Comparison of ENCODE assay signal across 12 cellular contexts in the genomic region with DNA sequence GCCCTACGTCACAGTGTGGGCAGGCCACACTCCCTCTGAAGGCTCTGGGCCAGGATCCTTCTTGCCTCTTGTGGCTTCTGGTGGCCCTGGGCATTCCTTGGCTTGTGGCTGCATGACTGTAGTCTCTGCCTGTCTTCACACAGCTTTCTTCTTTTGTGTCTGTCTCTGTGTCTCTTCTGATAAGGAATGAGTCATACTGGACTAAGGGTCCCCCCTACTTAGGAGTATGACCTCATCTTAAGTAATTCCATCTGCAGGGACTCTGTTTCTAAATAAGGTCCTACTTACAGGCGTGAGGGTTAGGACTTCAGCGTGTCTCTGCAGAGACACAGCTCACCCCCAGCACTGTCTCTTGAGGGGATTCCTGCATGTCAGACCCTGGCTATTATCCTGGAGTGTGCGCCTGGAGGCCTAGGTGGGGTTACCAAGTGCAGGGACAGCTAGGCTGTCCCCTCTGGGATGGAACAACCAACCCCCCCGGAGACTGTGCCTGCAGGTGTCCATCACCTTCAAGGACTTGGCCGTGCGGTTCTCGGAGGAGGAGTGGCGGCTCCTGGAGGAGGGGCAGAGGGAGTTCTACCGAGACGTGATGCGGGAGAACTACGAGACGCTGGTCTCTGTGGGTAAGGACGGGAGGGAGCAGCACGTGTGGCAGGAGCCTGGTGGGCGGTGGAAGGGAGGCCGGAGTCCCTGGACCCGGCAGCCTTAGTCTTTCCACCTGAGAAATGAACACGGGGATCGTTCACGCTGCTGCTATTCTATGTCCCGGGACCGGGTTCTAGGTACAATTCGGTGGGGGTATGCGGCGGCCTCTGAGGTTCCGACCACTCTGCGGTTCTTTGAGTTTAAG. TPM values are rescaled to one million over a fixed set of nuclear protein-coding genes. Genes with fewer than 3 reads are reported as not detected.
DNase-seq lines count a peak whose midpoint lies in the region; ATAC-seq, FAIRE-seq and TF ChIP-seq lines count a peak whose summit lies in the region.
"Had no signal": no experiment of that assay in that cellular context is flagged by ENCODE, and none has a peak within 500 bp of the region (broad histone marks: within the 10 kb centered on the region; RNA-seq: fewer than 3 reads in every experiment).

No MANE protein-coding gene starts in this region.

- FAIRE-seq in keratinocyte (lab: Jason Lieb, UNC): no peak

- H3K27me3 ChIP-seq in keratinocyte (ENCODE audit: control insufficient read depth, extremely low read depth, insufficient read depth, low read length): no peaks in the 10 kb centered on the region
- H3K27me3 ChIP-seq: gastrocnemius medialis had no signal

- peaks cover 34% of the 10 kb centered on the region for H3K4me1 ChIP-seq in keratinocyte (ENCODE audit: control insufficient read depth, extremely low read depth, insufficient read depth, low read length)

- peaks cover 17% of the 10 kb centered on the region for H3K79me2 ChIP-seq in keratinocyte (ENCODE audit: control insufficient read depth, insufficient read depth, low read length)

- DNase-seq in AG10803 (ENCODE audit: low read depth) (peak; percentile 45), HFFc6 (peak; percentile 12), astrocyte of the hippocampus (ENCODE audit: low read depth, low spot score) (peak; percentile 80), keratinocyte (ENCODE audit: low read depth, low spot score) (peak; percentile 50), GM13977 (ENCODE audit: low spot score) (no peak), DMS79 (lab: John Stamatoyannopoulos, UW) (no peak)
- no peak for DNase-seq in activated CD4-positive, alpha-beta T cell treated with anti-CD3 and anti-CD28 coated beads, Interleukin-2, amount 10 ng/mL, durations not matched to agents 7 days and 5 days
- DNase-seq: activated CD4-positive, alpha-beta memory T cell treated with anti-CD3 and anti-CD28 coated beads, Interleukin-2, amount 10 ng/mL, durations not matched to agents 7 days and 5 days; aorta; gastrocnemius medialis; NCI-H345 had no signal

- CTCF ChIA-PET in activated CD4-positive, alpha-beta T cell treated with anti-CD3 and anti-CD28 coated beads, Interleukin-2, amount 10 ng/mL, durations not matched to agents 7 days and 5 days (lab: Charles Lee): interaction anchor here (1.1 kb wide), 1 partner anchor 18 kb away, joined by 3 read pairs; no protein-coding TSS in a partner anchor

- H2AFZ ChIP-seq in keratinocyte (ENCODE audit: control insufficient read depth, low read length): no peak overlapping the region

- peaks cover 30% of the 10 kb centered on the region for H3K4me1 Mint-ChIP-seq in HFFc6 (ENCODE audit: low read depth)
- peaks cover 19% of the 10 kb centered on the region for H3K4me1 Mint-ChIP-seq in activated CD4-positive, alpha-beta T cell treated with anti-CD3 and anti-CD28 coated beads, Interleukin-2, amount 10 ng/mL, durations not matched to agents 7 days and 5 days

- peaks cover 4% of the 10 kb centered on the region for H4K20me1 ChIP-seq in keratinocyte (ENCODE audit: control insufficient read depth, extremely low read depth, insufficient read depth, low read length)

- no peaks in the 10 kb centered on the region; the same call in 1 of the 2 replicates for H3K27me3 Mint-ChIP-seq in HFFc6 (ENCODE audit: insufficient read depth)
- no peaks in the 10 kb centered on the region for H3K27me3 Mint-ChIP-seq in activated CD4-positive, alpha-beta T cell treated with anti-CD3 and anti-CD28 coated beads, Interleukin-2, amount 10 ng/mL, durations not matched to agents 7 days and 5 days
- H3K27me3 Mint-ChIP-seq: activated CD4-positive, alpha-beta memory T cell treated with anti-CD3 and anti-CD28 coated beads, Interleukin-2, amount 10 ng/mL, durations not matched to agents 7 days and 5 days had no signal

- dilution Hi-C loops in keratinocyte (cut with MboI; ENCODE audit: extremely low pct_ligation_motif_present, low sequenced_read_pairs): no loop called here

- TF ChIP-seq CTCF in AG10803 (conservative IDR thresholded peaks at IDR 0.05; ENCODE audit: low read length): no peak
- TF ChIP-seq CTCF in HFFc6 (IDR thresholded peaks at IDR 0.05): no peak
- no peak for TF ChIP-seq CTCF in keratinocyte (optimal IDR thresholded peaks at IDR 0.05 in 1 of 3, IDR thresholded peaks at IDR 0.05 in 1 of 3, conservative IDR thresholded peaks at IDR 0.05 in 1 of 3; ENCODE audit: extremely low read depth in 1 of 3, insufficient read depth in 2 of 3, low read length in 3 of 3)
- TF ChIP-seq CTCF in GM13977 (IDR thresholded peaks at IDR 0.05; ENCODE audit: extremely low read depth, insufficient read depth, missing control alignments): no peak

- H3K4me3 Mint-ChIP-seq in HFFc6: no peak overlapping the region
- H3K4me3 Mint-ChIP-seq in activated CD4-positive, alpha-beta T cell treated with anti-CD3 and anti-CD28 coated beads, Interleukin-2, amount 10 ng/mL, durations not matched to agents 7 days and 5 days: no peak overlapping the region
- H3K4me3 Mint-ChIP-seq: activated CD4-positive, alpha-beta memory T cell treated with anti-CD3 and anti-CD28 coated beads, Interleukin-2, amount 10 ng/mL, durations not matched to agents 7 days and 5 days had no signal

- H3K4me3 ChIP-seq in AG10803 (ENCODE audit: low read length): no peak overlapping the region
- no peak overlapping the region for H3K4me3 ChIP-seq in keratinocyte (ENCODE audit: control insufficient read depth in 2 of 3, extremely low read depth in 1 of 3, insufficient read depth in 2 of 3, low read depth in 1 of 3, low read length in 3 of 3)

- H3K9me3 ChIP-seq in keratinocyte (ENCODE audit: control insufficient read depth, low read depth, low read length): no peaks in the 10 kb centered on the region
- H3K9me3 ChIP-seq: gastrocnemius medialis had no signal

- no peak overlapping the region for H3K27ac ChIP-seq in keratinocyte (ENCODE audit: control insufficient read depth, insufficient read depth, low read length)

- peaks cover 15 to 20% of the 10 kb centered on the region in 2 experiments for H3K36me3 ChIP-seq in keratinocyte (ENCODE audit: control insufficient read depth in 2 of 2, extremely low read depth in 1 of 2, insufficient read depth in 2 of 2, low read length in 2 of 2)

- H3K9ac ChIP-seq in keratinocyte (ENCODE audit: control insufficient read depth, extremely low read depth, insufficient read depth, low read length): no peak overlapping the region

- H3K9me3 Mint-ChIP-seq in HFFc6: peaks cover 8% of the 10 kb centered on the region
- H3K9me3 Mint-ChIP-seq in activated CD4-positive, alpha-beta T cell treated with anti-CD3 and anti-CD28 coated beads, Interleukin-2, amount 10 ng/mL, durations not matched to agents 7 days and 5 days: no peaks in the 10 kb centered on the region
- H3K9me3 Mint-ChIP-seq: activated CD4-positive, alpha-beta memory T cell treated with anti-CD3 and anti-CD28 coated beads, Interleukin-2, amount 10 ng/mL, durations not matched to agents 7 days and 5 days had no signal

- peaks cover 9% of the 10 kb centered on the region for H3K9me1 ChIP-seq in keratinocyte (ENCODE audit: control insufficient read depth, extremely low read depth, insufficient read depth, low read length)

- no peak overlapping the region for H3K27ac Mint-ChIP-seq in HFFc6
- no peak overlapping the region for H3K27ac Mint-ChIP-seq in activated CD4-positive, alpha-beta T cell treated with anti-CD3 and anti-CD28 coated beads, Interleukin-2, amount 10 ng/mL, durations not matched to agents 7 days and 5 days
- H3K27ac Mint-ChIP-seq: activated CD4-positive, alpha-beta memory T cell treated with anti-CD3 and anti-CD28 coated beads, Interleukin-2, amount 10 ng/mL, durations not matched to agents 7 days and 5 days had no signal

- POLR2A ChIA-PET in activated CD4-positive, alpha-beta T cell treated with anti-CD3 and anti-CD28 coated beads, Interleukin-2, amount 10 ng/mL, durations not matched to agents 7 days and 5 days (lab: Charles Lee): no interaction called here

- ATAC-seq in GM19463 (IDR thresholded peaks at IDR 0.05; ENCODE audit: unreplicated experiment): no peak
- ATAC-seq: gastrocnemius medialis had no signal

- in situ Hi-C loops in GM13977 (cut with MboI; ENCODE audit: low pct_unique_long_range_greater_than_20kb, low sequenced_read_pairs, unreplicated experiment): no loop called here

- no peak overlapping the region for H3K4me2 ChIP-seq in keratinocyte (ENCODE audit: control insufficient read depth, extremely low read depth, insufficient read depth, low read depth, low read length)

- peaks cover 10% of the 10 kb centered on the region for H3K36me3 Mint-ChIP-seq in HFFc6 (ENCODE audit: low read depth)
- H3K36me3 Mint-ChIP-seq in activated CD4-positive, alpha-beta T cell treated with anti-CD3 and anti-CD28 coated beads, Interleukin-2, amount 10 ng/mL, durations not matched to agents 7 days and 5 days (ENCODE audit: low read depth): peaks cover 3% of the 10 kb centered on the region

RNA-seq across cellular contexts. Expression of gene ZNF467, which starts 54.1 kb away (rescaled TPM):
- 1 to 10 TPM in 3 of 6 experiments, under 1 TPM in 3; 0.68 to 1.7 (median 1.0) TPM for total RNA-seq in HFFc6 (2021; fragmentation: NEBNext Ultra II Directional; extraction: Animal tissue kit (Norgen Biotek cat#: 25700))
- polyA plus RNA-seq in keratinocyte: 0.31 to 0.93 TPM (median 0.52 TPM) in 3 replicates
- polyA plus RNA-seq in keratinocyte (2011; ENCODE audit: low read depth): 0.61 TPM
- 0.57 and 1.2 TPM in 2 replicates for polyA plus RNA-seq in keratinocyte (2011; cell fraction: cytosol; rRNA removed)
- 1.8 and 3.2 TPM in 2 replicates for polyA plus RNA-seq in keratinocyte (2011; cell fraction: nucleus; rRNA removed)
- polyA plus RNA-seq in keratinocyte (2012; ENCODE audit: low replicate concordance): 1.0 and 3.0 TPM in 2 replicates
- 0.23 to 0.33 TPM (median 0.26 TPM) in 3 replicates for polyA minus RNA-seq in keratinocyte
- 2.5 TPM for polyA minus RNA-seq in keratinocyte (2011; cell fraction: cytosol; rRNA and poly(A)+ RNA removed)
- 1.0 and 1.2 TPM in 2 replicates for polyA minus RNA-seq in keratinocyte (2011; cell fraction: nucleus; rRNA and poly(A)+ RNA removed)
- under 1 TPM; 0.15 to 0.32 TPM for total RNA-seq in activated CD4-positive, alpha-beta T cell treated with anti-CD3 and anti-CD28 coated beads, Interleukin-2, amount 10 ng/mL, durations not matched to agents 7 days and 5 days

Comparison
In these comparisons a context has a peak if more than half of its experiments do, and no peak if none do; other contexts are left out.
1. DNase-seq: peak in AG10803 (single experiment), HFFc6 (single experiment), astrocyte of the hippocampus (single experiment) and keratinocyte (single experiment); none in activated CD4-positive, alpha-beta T cell treated with anti-CD3 and anti-CD28 coated beads, Interleukin-2, amount 10 ng/mL, durations not matched to agents 7 days and 5 days (single experiment), GM13977 (single experiment) and DMS79 (single experiment).